ENCODE assay signal across 1 cellular context in the genomic region with DNA sequence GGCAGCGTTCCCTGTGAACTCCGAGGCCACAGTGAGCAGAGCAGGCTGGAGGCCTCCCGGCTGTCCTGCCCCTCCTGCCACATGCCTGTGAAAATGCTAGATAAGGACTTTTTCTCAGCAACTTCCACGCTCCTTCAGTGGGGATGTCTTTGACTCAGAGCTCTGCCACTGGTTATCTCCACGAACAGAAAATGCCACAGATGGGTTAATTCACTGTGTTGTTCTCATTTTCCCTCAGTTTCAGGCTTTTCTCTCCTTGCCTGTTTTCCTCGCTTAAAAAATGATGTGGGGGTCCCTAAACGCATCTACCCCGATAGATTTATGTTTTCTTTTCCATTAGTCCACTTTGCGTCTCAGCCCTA.
TF ChIP-seq lines count a peak whose summit lies in the region.

No MANE protein-coding gene starts in this region.

TF ChIP-seq in K562, 482 proteins besides CTCF, POLR2A, EP300 and RAD21 (continued from another document and continues in another):
- TF ChIP-seq MAX (CRISPR knock-in tag; IDR thresholded peaks at IDR 0.05) = peak; percentile 41; the same call in 1 of the 2 replicates
- TF ChIP-seq MAFF (IDR thresholded peaks at IDR 0.05; ENCODE audit: low read length) = peak; percentile 78
- peak in 1 of 3 experiments; percentile 43; a peak in 1 of 6 replicates for TF ChIP-seq ZBTB11 (CRISPR knock-in tag; IDR thresholded peaks at IDR 0.05)
- no peak for TF ChIP-seq ZNF707 (CRISPR knock-in tag; conservative IDR thresholded peaks at IDR 0.05)
- peak; percentile 37; the same call in 1 of the 2 replicates for TF ChIP-seq KAT7 (CRISPR knock-in tag; IDR thresholded peaks at IDR 0.05; ENCODE audit: borderline replicate concordance)
- TF ChIP-seq ZEB2 (IDR thresholded peaks at IDR 0.05) = no peak
- TF ChIP-seq ZKSCAN8 (CRISPR knock-in tag; IDR thresholded peaks at IDR 0.05) = no peak; the same call in 1 of the 2 replicates
- TF ChIP-seq CREM (IDR thresholded peaks at IDR 0.05; ENCODE audit: low read depth) = peak; percentile 27; the same call in 1 of the 2 replicates
- no peak for TF ChIP-seq CREBBP (IDR thresholded peaks at IDR 0.05; ENCODE audit: low read depth, low read length)
- TF ChIP-seq HDAC2 (IDR thresholded peaks at IDR 0.05) = peak; percentile 84
- peak; percentile 71; the same call in 1 of the 2 replicates for TF ChIP-seq ZNF589 (CRISPR knock-in tag; IDR thresholded peaks at IDR 0.05; ENCODE audit: low read depth)
- peak; percentile 18; the same call in 1 of the 2 replicates for TF ChIP-seq SMAD4 (CRISPR knock-in tag; conservative IDR thresholded peaks at IDR 0.05)
- TF ChIP-seq NFIC (IDR thresholded peaks at IDR 0.05) = peak; percentile 47; the same call in 1 of the 2 replicates
- TF ChIP-seq, protein P1, sequence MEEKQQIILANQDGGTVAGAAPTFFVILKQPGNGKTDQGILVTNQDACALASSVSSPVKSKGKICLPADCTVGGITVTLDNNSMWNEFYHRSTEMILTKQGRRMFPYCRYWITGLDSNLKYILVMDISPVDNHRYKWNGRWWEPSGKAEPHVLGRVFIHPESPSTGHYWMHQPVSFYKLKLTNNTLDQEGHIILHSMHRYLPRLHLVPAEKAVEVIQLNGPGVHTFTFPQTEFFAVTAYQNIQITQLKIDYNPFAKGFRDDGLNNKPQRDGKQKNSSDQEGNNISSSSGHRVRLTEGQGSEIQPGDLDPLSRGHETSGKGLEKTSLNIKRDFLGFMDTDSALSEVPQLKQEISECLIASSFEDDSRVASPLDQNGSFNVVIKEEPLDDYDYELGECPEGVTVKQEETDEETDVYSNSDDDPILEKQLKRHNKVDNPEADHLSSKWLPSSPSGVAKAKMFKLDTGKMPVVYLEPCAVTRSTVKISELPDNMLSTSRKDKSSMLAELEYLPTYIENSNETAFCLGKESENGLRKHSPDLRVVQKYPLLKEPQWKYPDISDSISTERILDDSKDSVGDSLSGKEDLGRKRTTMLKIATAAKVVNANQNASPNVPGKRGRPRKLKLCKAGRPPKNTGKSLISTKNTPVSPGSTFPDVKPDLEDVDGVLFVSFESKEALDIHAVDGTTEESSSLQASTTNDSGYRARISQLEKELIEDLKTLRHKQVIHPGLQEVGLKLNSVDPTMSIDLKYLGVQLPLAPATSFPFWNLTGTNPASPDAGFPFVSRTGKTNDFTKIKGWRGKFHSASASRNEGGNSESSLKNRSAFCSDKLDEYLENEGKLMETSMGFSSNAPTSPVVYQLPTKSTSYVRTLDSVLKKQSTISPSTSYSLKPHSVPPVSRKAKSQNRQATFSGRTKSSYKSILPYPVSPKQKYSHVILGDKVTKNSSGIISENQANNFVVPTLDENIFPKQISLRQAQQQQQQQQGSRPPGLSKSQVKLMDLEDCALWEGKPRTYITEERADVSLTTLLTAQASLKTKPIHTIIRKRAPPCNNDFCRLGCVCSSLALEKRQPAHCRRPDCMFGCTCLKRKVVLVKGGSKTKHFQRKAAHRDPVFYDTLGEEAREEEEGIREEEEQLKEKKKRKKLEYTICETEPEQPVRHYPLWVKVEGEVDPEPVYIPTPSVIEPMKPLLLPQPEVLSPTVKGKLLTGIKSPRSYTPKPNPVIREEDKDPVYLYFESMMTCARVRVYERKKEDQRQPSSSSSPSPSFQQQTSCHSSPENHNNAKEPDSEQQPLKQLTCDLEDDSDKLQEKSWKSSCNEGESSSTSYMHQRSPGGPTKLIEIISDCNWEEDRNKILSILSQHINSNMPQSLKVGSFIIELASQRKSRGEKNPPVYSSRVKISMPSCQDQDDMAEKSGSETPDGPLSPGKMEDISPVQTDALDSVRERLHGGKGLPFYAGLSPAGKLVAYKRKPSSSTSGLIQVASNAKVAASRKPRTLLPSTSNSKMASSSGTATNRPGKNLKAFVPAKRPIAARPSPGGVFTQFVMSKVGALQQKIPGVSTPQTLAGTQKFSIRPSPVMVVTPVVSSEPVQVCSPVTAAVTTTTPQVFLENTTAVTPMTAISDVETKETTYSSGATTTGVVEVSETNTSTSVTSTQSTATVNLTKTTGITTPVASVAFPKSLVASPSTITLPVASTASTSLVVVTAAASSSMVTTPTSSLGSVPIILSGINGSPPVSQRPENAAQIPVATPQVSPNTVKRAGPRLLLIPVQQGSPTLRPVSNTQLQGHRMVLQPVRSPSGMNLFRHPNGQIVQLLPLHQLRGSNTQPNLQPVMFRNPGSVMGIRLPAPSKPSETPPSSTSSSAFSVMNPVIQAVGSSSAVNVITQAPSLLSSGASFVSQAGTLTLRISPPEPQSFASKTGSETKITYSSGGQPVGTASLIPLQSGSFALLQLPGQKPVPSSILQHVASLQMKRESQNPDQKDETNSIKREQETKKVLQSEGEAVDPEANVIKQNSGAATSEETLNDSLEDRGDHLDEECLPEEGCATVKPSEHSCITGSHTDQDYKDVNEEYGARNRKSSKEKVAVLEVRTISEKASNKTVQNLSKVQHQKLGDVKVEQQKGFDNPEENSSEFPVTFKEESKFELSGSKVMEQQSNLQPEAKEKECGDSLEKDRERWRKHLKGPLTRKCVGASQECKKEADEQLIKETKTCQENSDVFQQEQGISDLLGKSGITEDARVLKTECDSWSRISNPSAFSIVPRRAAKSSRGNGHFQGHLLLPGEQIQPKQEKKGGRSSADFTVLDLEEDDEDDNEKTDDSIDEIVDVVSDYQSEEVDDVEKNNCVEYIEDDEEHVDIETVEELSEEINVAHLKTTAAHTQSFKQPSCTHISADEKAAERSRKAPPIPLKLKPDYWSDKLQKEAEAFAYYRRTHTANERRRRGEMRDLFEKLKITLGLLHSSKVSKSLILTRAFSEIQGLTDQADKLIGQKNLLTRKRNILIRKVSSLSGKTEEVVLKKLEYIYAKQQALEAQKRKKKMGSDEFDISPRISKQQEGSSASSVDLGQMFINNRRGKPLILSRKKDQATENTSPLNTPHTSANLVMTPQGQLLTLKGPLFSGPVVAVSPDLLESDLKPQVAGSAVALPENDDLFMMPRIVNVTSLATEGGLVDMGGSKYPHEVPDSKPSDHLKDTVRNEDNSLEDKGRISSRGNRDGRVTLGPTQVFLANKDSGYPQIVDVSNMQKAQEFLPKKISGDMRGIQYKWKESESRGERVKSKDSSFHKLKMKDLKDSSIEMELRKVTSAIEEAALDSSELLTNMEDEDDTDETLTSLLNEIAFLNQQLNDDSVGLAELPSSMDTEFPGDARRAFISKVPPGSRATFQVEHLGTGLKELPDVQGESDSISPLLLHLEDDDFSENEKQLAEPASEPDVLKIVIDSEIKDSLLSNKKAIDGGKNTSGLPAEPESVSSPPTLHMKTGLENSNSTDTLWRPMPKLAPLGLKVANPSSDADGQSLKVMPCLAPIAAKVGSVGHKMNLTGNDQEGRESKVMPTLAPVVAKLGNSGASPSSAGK (IDR thresholded peaks at IDR 0.05) = peak; percentile 78
- TF ChIP-seq ZNF75A (CRISPR knock-in tag; IDR thresholded peaks at IDR 0.05) = no peak
- peak; percentile 85 for TF ChIP-seq TCF3 (CRISPR knock-in tag; IDR thresholded peaks at IDR 0.05)
- TF ChIP-seq BHLHE40 (IDR thresholded peaks at IDR 0.05; ENCODE audit: low read length) = peak; percentile 33; the same call in 1 of the 2 replicates
- TF ChIP-seq GATAD2B (IDR thresholded peaks at IDR 0.05; ENCODE audit: borderline replicate concordance) = peak; percentile 94
- no peak for TF ChIP-seq ZNF165 (CRISPR knock-in tag; IDR thresholded peaks at IDR 0.05; ENCODE audit: borderline replicate concordance)
- TF ChIP-seq RBFOX2 (IDR thresholded peaks at IDR 0.05; ENCODE audit: low read depth, low read length) = 0 out of 2 replicates have a peak, but pooled peaks have one; percentile 31
- no peak for TF ChIP-seq CLOCK (CRISPR knock-in tag; IDR thresholded peaks at IDR 0.05; ENCODE audit: borderline replicate concordance)
- TF ChIP-seq PHF21A (IDR thresholded peaks at IDR 0.05; ENCODE audit: borderline replicate concordance, low read depth) = no peak
- TF ChIP-seq ZNF583 (CRISPR knock-in tag; IDR thresholded peaks at IDR 0.05) = peak; percentile 13; the same call in 1 of the 2 replicates
- TF ChIP-seq MAZ (CRISPR knock-in tag; conservative IDR thresholded peaks at IDR 0.05 in 1 of 2, IDR thresholded peaks at IDR 0.05 in 1 of 2) = peak; percentile 17 to 68; a peak in 3 of 4 replicates
- TF ChIP-seq, protein P2, sequence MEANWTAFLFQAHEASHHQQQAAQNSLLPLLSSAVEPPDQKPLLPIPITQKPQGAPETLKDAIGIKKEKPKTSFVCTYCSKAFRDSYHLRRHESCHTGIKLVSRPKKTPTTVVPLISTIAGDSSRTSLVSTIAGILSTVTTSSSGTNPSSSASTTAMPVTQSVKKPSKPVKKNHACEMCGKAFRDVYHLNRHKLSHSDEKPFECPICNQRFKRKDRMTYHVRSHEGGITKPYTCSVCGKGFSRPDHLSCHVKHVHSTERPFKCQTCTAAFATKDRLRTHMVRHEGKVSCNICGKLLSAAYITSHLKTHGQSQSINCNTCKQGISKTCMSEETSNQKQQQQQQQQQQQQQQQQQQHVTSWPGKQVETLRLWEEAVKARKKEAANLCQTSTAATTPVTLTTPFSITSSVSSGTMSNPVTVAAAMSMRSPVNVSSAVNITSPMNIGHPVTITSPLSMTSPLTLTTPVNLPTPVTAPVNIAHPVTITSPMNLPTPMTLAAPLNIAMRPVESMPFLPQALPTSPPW (CRISPR knock-in tag; IDR thresholded peaks at IDR 0.05) = peak; percentile 69
- no peak for TF ChIP-seq COPS2 (conservative IDR thresholded peaks at IDR 0.05)
- peak; percentile 44; the same call in 1 of the 2 replicates for TF ChIP-seq POLR2AphosphoS5 (IDR thresholded peaks at IDR 0.05; ENCODE audit: control insufficient read depth, insufficient read depth, low read depth, low read length)
- TF ChIP-seq ZNF24 (IDR thresholded peaks at IDR 0.05) = peak; percentile 42; the same call in 1 of the 2 replicates
- TF ChIP-seq POLR3A (IDR thresholded peaks at IDR 0.05; ENCODE audit: borderline replicate concordance, extremely low read depth, insufficient read depth, insufficient read length) = no peak
- no peak for TF ChIP-seq NR4A1 (CRISPR knock-in tag; IDR thresholded peaks at IDR 0.05)
- 0 out of 2 replicates have a peak, but pooled peaks have one; percentile 24 for TF ChIP-seq NR4A1 (tag; IDR thresholded peaks at IDR 0.05)
- peak; percentile 45; the same call in 1 of the 2 replicates for TF ChIP-seq HMBOX1 (IDR thresholded peaks at IDR 0.05)
- TF ChIP-seq, protein P3, sequence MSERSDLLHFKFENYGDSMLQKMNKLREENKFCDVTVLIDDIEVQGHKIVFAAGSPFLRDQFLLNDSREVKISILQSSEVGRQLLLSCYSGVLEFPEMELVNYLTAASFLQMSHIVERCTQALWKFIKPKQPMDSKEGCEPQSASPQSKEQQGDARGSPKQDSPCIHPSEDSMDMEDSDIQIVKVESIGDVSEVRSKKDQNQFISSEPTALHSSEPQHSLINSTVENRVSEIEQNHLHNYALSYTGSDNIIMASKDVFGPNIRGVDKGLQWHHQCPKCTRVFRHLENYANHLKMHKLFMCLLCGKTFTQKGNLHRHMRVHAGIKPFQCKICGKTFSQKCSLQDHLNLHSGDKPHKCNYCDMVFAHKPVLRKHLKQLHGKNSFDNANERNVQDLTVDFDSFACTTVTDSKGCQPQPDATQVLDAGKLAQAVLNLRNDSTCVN (CRISPR knock-in tag; IDR thresholded peaks at IDR 0.05) = no peak
- TF ChIP-seq ERF (CRISPR knock-in tag; IDR thresholded peaks at IDR 0.05) = 0 out of 2 replicates have a peak, but pooled peaks have one; percentile 43
- TF ChIP-seq SPI1 (IDR thresholded peaks at IDR 0.05; ENCODE audit: borderline replicate concordance, low read depth, low read length) = no peak
- TF ChIP-seq GATAD2A (IDR thresholded peaks at IDR 0.05) = peak; percentile 96
